1 cellular context compared by ENCODE assay signal in the genomic region with DNA sequence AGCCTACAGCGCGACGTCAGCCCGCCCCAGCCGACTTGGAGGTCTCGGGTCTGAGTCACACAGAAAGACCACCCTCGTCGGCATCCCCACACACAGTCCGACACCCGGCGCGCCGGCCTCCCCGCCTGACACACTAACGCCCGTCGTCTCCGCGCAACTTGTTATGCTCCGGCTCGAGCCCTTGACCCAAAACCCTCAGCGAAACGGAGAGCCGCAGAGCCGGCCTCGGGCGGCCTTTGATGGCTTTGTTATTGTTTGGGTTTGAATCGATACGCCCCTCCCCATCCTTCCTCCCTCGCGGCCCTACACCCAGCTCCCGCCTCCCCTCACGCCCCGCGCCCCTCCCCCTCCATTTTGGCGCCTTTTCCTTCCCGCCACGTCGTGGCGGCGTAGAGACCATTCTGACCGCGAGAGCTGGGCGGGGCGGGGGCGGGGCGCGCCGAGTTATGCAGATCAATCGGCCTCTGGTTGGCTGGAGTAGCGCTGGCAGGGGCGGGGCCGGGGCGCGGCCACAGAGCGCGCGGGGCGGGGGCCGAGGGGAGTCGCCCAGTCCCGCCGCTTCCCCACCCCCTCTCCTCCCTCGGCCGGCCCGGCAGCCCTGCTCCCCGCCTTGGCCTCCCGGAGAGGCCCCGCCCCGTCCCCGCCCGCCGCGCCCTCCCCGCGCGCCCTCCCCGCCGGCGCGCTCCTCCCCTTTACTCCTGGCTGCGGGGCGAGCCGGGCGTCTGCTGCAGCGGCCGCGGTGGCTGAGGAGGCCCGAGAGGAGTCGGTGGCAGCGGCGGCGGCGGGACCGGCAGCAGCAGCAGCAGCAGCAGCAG.
A peak's percentile ranks its signal among the peaks of the same experiment; 100 is the strongest.
TF ChIP-seq lines count a peak whose summit lies in the region.

A gene (plus strand): TSS at position 695 of the 815 bp plus-strand sequence. CDS start 424 bp downstream, outside the sequence.

TF ChIP-seq in GM12878, 131 proteins besides CTCF, POLR2A, EP300 and RAD21 (continued from another document):
- TF ChIP-seq, protein P1, sequence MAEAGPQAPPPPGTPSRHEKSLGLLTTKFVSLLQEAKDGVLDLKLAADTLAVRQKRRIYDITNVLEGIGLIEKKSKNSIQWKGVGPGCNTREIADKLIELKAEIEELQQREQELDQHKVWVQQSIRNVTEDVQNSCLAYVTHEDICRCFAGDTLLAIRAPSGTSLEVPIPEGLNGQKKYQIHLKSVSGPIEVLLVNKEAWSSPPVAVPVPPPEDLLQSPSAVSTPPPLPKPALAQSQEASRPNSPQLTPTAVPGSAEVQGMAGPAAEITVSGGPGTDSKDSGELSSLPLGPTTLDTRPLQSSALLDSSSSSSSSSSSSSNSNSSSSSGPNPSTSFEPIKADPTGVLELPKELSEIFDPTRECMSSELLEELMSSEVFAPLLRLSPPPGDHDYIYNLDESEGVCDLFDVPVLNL (IDR thresholded peaks at IDR 0.05; ENCODE audit: low read depth, low read length): peak; percentile 79; the same call in 1 of the 2 replicates
- TF ChIP-seq EGR1 (IDR thresholded peaks at IDR 0.05; ENCODE audit: borderline replicate concordance in 1 of 2, low read depth in 2 of 2, low read length in 2 of 2) (peak in 1 of 2 experiments; percentile 73; a peak in 2 of 3 replicates), SMARCA5 (IDR thresholded peaks at IDR 0.05) (peak; percentile 85; the same call in 1 of the 2 replicates), YY1 (IDR thresholded peaks at IDR 0.05; ENCODE audit: low read depth, low read length) (peak; percentile 45; the same call in 1 of the 2 replicates), CHD2 (IDR thresholded peaks at IDR 0.05; ENCODE audit: borderline replicate concordance, low read depth, low read length) (peak; percentile 76)
- TF ChIP-seq, protein P2, sequence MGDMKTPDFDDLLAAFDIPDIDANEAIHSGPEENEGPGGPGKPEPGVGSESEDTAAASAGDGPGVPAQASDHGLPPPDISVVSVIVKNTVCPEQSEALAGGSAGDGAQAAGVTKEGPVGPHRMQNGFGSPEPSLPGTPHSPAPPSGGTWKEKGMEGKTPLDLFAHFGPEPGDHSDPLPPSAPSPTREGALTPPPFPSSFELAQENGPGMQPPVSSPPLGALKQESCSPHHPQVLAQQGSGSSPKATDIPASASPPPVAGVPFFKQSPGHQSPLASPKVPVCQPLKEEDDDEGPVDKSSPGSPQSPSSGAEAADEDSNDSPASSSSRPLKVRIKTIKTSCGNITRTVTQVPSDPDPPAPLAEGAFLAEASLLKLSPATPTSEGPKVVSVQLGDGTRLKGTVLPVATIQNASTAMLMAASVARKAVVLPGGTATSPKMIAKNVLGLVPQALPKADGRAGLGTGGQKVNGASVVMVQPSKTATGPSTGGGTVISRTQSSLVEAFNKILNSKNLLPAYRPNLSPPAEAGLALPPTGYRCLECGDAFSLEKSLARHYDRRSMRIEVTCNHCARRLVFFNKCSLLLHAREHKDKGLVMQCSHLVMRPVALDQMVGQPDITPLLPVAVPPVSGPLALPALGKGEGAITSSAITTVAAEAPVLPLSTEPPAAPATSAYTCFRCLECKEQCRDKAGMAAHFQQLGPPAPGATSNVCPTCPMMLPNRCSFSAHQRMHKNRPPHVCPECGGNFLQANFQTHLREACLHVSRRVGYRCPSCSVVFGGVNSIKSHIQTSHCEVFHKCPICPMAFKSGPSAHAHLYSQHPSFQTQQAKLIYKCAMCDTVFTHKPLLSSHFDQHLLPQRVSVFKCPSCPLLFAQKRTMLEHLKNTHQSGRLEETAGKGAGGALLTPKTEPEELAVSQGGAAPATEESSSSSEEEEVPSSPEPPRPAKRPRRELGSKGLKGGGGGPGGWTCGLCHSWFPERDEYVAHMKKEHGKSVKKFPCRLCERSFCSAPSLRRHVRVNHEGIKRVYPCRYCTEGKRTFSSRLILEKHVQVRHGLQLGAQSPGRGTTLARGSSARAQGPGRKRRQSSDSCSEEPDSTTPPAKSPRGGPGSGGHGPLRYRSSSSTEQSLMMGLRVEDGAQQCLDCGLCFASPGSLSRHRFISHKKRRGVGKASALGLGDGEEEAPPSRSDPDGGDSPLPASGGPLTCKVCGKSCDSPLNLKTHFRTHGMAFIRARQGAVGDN (IDR thresholded peaks at IDR 0.05): peak; percentile 54; the same call in 1 of the 2 replicates
- TF ChIP-seq, protein P3, sequence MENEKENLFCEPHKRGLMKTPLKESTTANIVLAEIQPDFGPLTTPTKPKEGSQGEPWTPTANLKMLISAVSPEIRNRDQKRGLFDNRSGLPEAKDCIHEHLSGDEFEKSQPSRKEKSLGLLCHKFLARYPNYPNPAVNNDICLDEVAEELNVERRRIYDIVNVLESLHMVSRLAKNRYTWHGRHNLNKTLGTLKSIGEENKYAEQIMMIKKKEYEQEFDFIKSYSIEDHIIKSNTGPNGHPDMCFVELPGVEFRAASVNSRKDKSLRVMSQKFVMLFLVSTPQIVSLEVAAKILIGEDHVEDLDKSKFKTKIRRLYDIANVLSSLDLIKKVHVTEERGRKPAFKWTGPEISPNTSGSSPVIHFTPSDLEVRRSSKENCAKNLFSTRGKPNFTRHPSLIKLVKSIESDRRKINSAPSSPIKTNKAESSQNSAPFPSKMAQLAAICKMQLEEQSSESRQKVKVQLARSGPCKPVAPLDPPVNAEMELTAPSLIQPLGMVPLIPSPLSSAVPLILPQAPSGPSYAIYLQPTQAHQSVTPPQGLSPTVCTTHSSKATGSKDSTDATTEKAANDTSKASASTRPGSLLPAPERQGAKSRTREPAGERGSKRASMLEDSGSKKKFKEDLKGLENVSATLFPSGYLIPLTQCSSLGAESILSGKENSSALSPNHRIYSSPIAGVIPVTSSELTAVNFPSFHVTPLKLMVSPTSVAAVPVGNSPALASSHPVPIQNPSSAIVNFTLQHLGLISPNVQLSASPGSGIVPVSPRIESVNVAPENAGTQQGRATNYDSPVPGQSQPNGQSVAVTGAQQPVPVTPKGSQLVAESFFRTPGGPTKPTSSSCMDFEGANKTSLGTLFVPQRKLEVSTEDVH (IDR thresholded peaks at IDR 0.05; ENCODE audit: low read depth, partially characterized antibody): peak; percentile 97
- TF ChIP-seq, protein P4, sequence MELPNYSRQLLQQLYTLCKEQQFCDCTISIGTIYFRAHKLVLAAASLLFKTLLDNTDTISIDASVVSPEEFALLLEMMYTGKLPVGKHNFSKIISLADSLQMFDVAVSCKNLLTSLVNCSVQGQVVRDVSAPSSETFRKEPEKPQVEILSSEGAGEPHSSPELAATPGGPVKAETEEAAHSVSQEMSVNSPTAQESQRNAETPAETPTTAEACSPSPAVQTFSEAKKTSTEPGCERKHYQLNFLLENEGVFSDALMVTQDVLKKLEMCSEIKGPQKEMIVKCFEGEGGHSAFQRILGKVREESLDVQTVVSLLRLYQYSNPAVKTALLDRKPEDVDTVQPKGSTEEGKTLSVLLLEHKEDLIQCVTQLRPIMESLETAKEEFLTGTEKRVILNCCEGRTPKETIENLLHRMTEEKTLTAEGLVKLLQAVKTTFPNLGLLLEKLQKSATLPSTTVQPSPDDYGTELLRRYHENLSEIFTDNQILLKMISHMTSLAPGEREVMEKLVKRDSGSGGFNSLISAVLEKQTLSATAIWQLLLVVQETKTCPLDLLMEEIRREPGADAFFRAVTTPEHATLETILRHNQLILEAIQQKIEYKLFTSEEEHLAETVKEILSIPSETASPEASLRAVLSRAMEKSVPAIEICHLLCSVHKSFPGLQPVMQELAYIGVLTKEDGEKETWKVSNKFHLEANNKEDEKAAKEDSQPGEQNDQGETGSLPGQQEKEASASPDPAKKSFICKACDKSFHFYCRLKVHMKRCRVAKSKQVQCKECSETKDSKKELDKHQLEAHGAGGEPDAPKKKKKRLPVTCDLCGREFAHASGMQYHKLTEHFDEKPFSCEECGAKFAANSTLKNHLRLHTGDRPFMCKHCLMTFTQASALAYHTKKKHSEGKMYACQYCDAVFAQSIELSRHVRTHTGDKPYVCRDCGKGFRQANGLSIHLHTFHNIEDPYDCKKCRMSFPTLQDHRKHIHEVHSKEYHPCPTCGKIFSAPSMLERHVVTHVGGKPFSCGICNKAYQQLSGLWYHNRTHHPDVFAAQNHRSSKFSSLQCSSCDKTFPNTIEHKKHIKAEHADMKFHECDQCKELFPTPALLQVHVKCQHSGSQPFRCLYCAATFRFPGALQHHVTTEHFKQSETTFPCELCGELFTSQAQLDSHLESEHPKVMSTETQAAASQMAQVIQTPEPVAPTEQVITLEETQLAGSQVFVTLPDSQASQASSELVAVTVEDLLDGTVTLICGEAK (IDR thresholded peaks at IDR 0.05; ENCODE audit: borderline replicate concordance): no peak
- TF ChIP-seq, protein P5, sequence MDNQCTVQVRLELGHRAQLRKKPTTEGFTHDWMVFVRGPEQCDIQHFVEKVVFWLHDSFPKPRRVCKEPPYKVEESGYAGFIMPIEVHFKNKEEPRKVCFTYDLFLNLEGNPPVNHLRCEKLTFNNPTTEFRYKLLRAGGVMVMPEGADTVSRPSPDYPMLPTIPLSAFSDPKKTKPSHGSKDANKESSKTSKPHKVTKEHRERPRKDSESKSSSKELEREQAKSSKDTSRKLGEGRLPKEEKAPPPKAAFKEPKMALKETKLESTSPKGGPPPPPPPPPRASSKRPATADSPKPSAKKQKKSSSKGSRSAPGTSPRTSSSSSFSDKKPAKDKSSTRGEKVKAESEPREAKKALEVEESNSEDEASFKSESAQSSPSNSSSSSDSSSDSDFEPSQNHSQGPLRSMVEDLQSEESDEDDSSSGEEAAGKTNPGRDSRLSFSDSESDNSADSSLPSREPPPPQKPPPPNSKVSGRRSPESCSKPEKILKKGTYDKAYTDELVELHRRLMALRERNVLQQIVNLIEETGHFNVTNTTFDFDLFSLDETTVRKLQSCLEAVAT (IDR thresholded peaks at IDR 0.05): peak; percentile 37; the same call in 1 of the 2 replicates
